8 cellular contexts compared by ENCODE assay signal in genomic region chr15:75455982-75456531, GRCh38. TPM values are rescaled to one million over a fixed set of nuclear protein-coding genes. Genes with fewer than 3 reads are reported as not detected.
DNase-seq lines count a peak whose midpoint lies in the region; ATAC-seq and TF ChIP-seq lines count a peak whose summit lies in the region.

No MANE protein-coding gene starts in this region.

- peak overlapping the region; percentile 90 to 92 for H3K4me3 Mint-ChIP-seq in CD14-positive monocyte

- peak overlapping the region; percentile 88 to 95 (median 91) for H3K27ac Mint-ChIP-seq in CD14-positive monocyte

- H3K9me3 ChIP-seq in HAP-1 (no peaks in the 10 kb centered on the region; the same call in 1 of the 2 replicates), RWPE2 (ENCODE audit: severe bottlenecking) (no peaks in the 10 kb centered on the region), ascending aorta (no peaks in the 10 kb centered on the region)

- H3K4me1 Mint-ChIP-seq in CD14-positive monocyte: peaks cover 29% of the 10 kb centered on the region

- TF ChIP-seq CTCF in CD14-positive monocyte (IDR thresholded peaks at IDR 0.05) (no peak), RWPE2 (IDR thresholded peaks at IDR 0.05; ENCODE audit: poor library complexity, severe bottlenecking) (no peak), ascending aorta (IDR thresholded peaks at IDR 0.05) (no peak), omental fat pad (IDR thresholded peaks at IDR 0.05) (no peak)

- peaks cover 0 to 2% (median 1%) of the 10 kb centered on the region in 3 donors for H3K27me3 Mint-ChIP-seq in CD14-positive monocyte (ENCODE audit: low read depth in 3 of 3)

- no peaks in the 10 kb centered on the region for H3K27me3 ChIP-seq in HAP-1 (ENCODE audit: low read depth)
- no peaks in the 10 kb centered on the region for H3K27me3 ChIP-seq in RWPE2 (ENCODE audit: insufficient read depth, poor library complexity, severe bottlenecking)
- no peaks in the 10 kb centered on the region for H3K27me3 ChIP-seq in ascending aorta

- no peaks in the 10 kb centered on the region for H3K36me3 Mint-ChIP-seq in CD14-positive monocyte

- H3K27ac ChIP-seq in RWPE2 (ENCODE audit: poor library complexity, severe bottlenecking) (peak overlapping the region; percentile 89), ascending aorta (peak overlapping the region; percentile 97 to 98)

- H3K4me1 ChIP-seq in HAP-1 (peaks cover 17% of the 10 kb centered on the region), RWPE2 (ENCODE audit: insufficient read depth, poor library complexity, severe bottlenecking) (no peaks in the 10 kb centered on the region), ascending aorta (peaks cover 2 to 11% of the 10 kb centered on the region in 2 donors)

- H3K4me3 ChIP-seq in HAP-1 (peak overlapping the region; percentile 99), RWPE2 (ENCODE audit: severe bottlenecking) (peak overlapping the region; percentile 75), ascending aorta (peak overlapping the region; percentile 77 to 96)

- intact Hi-C loops in CD14-positive monocyte (cut with micrococcal nuclease): loop anchor here (5.0 to 10.0 kb wide), 2 partner anchors 186 to 911 kb away; partner anchors contain the start of genes ARID3B (in 1 of the 2) and IMP3 (in 1 of the 2)
- intact Hi-C loops in ascending aorta (cut with DNase I): loop anchor here (5.0 to 10.0 kb wide), 3 partner anchors 241 to 431 kb away; partner anchors contain the start of genes C15orf39 and PPCDC

- ATAC-seq in RWPE2 (ENCODE audit: low read depth): no peak
- no peak for ATAC-seq in GM18870 (IDR thresholded peaks at IDR 0.05; ENCODE audit: unreplicated experiment)
- no peak for ATAC-seq in omental fat pad (ENCODE audit: low FRiP score)

- peak; percentile 57 for DNase-seq in CD14-positive monocyte (ENCODE audit: low spot score)
- DNase-seq in HAP-1 (ENCODE audit: low spot score in 2 of 2): peak; percentile 61 to 67
- no peak for DNase-seq in RWPE2 (ENCODE audit: low spot score)
- DNase-seq in ascending aorta (ENCODE audit: low spot score in 2 of 2): peak; percentile 33 to 86
- peak; percentile 65 for DNase-seq in iris pigment epithelial cell (ENCODE audit: low read depth)
- DNase-seq in stimulated activated CD4-positive, alpha-beta T cell treated with anti-CD3 and anti-CD28 coated beads, TNF-alpha, amount 100 ng/mL, for 24 hours (ENCODE audit: low read depth in 3 of 3): peak in 2 of 3 experiments; percentile 27 to 46
- DNase-seq in omental fat pad (ENCODE audit: low spot score): no peak

- peaks cover 9% of the 10 kb centered on the region for H3K36me3 ChIP-seq in HAP-1 (replicated peaks)
- no peaks in the 10 kb centered on the region for H3K36me3 ChIP-seq in RWPE2 (ENCODE audit: low read depth)
- no peaks in the 10 kb centered on the region for H3K36me3 ChIP-seq in ascending aorta

- no peaks in the 10 kb centered on the region for H3K9me3 Mint-ChIP-seq in CD14-positive monocyte

- in situ Hi-C loops in HAP-1 (cut with MboI; ENCODE audit: low sequenced_read_pairs): no loop called here

RNA-seq across cellular contexts. Expression of gene SIN3A, which starts 4.6 kb away (rescaled TPM):
- polyA plus RNA-seq in CD14-positive monocyte: 1 to 10 TPM; 2.3 to 7.9 TPM
- total RNA-seq in ascending aorta (41.0 TPM), omental fat pad (10 to 100 TPM; 26.6 to 46.4 (median 35.3) TPM)

Comparison
In these comparisons a context has a peak if more than half of its experiments do, and no peak if none do; other contexts are left out.
1. DNase-seq: peak in CD14-positive monocyte (single experiment), HAP-1 (2 of 2), ascending aorta (2 of 2), iris pigment epithelial cell (single experiment) and stimulated activated CD4-positive, alpha-beta T cell treated with anti-CD3 and anti-CD28 coated beads, TNF-alpha, amount 100 ng/mL, for 24 hours (2 of 3); none in RWPE2 (single experiment) and omental fat pad (single experiment).
2. Peak in every context shown above with its lines, with median percentiles within 50 percentile points of each other: H3K4me3 ChIP-seq.